22 cellular contexts compared by ENCODE assay signal in the genomic region with DNA sequence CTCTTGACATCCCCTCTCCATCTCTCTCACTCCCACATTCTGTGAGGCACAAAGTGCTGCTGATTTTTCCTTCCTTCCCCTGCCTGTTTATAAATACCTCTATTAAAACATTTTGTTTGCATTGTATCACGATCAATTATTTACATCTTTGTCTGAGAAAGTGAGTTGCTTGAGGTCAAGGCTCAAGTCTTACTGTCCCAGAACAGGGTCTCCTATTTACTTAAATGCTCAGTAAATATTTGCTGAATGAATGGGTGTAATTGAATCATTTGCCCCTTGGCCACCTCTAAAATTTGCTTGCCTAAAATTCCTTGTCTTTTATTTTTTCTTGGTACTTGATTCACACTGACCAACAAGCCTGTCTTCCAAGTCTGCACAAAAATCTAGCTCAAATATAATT.
DNase-seq lines count a peak whose midpoint lies in the region; ATAC-seq, FAIRE-seq and TF ChIP-seq lines count a peak whose summit lies in the region.
"Had no signal": no experiment of that assay in that cellular context is flagged by ENCODE, and none has a peak within 500 bp of the region (broad histone marks: within the 10 kb centered on the region; RNA-seq: fewer than 3 reads in every experiment).

No MANE protein-coding gene starts in this region.

- H2BK12ac ChIP-seq in H9 (ENCODE audit: insufficient read length, low read depth, low read length), result no peak overlapping the region

- POLR2A ChIA-PET in A549 (lab: Yijun Ruan, JAX), result no interaction called here
- POLR2A ChIA-PET in PC-3 (lab: Charles Lee; ENCODE audit: unreplicated experiment), result no interaction called here
- POLR2A ChIA-PET in CD4-positive, alpha-beta memory T cell (lab: Charles Lee; ENCODE audit: partially characterized antibody), result no interaction called here

- WGBS in A549 (ENCODE audit: missing lambda C conversion rate), result 0% methylated on average over 1 of the region's 1 CpG
- no CpG with 5 or more reads among the region's 1 CpG for WGBS in H9 (ENCODE audit: extremely low coverage, insufficient read length, low lambda C conversion rate)
- 63% methylated on average over 1 of the region's 1 CpG for WGBS in esophagus muscularis mucosa

- no peaks in the 10 kb centered on the region for H3K79me1 ChIP-seq in H9 (ENCODE audit: insufficient read depth, low read depth, low read length, poor library complexity, severe bottlenecking)

- no peak overlapping the region for H3K27ac ChIP-seq in A549
- no peak overlapping the region for H3K27ac ChIP-seq in H9 (ENCODE audit: insufficient read length, low read depth, low read length)
- peak overlapping the region; percentile 93 for H3K27ac ChIP-seq in PC-3 (ENCODE audit: low read length)
- H3K27ac ChIP-seq in esophagus muscularis mucosa (replicated peaks in 1 of 4), result no peak overlapping the region
- H3K27ac ChIP-seq in CD4-positive, alpha-beta memory T cell (ENCODE audit: low read depth, low read length), result no peak overlapping the region
- H3K27ac ChIP-seq: BLaER1 treated with 17β-estradiol and CSF1 and Interleukin-3, amounts not matched to agents 10 nM and 100 nM; HL-60 had no signal

- no peaks in the 10 kb centered on the region for H3K9me3 Mint-ChIP-seq in H9
- H3K9me3 Mint-ChIP-seq in CD4-positive, alpha-beta memory T cell, result peaks cover 0 to 9% (median under 1%) of the 10 kb centered on the region in 8 donors

- H3K4me3 Mint-ChIP-seq in H9, result no peak overlapping the region
- H3K4me3 Mint-ChIP-seq in CD4-positive, alpha-beta memory T cell, result no peak overlapping the region
- H3K4me3 Mint-ChIP-seq: B cell; CD8-positive, alpha-beta memory T cell had no signal

- no peaks in the 10 kb centered on the region for H3K9me2 ChIP-seq in PC-3 (replicated peaks; ENCODE audit: low read length)

- H3K4me2 ChIP-seq in A549 (peak overlapping the region; percentile 39), H9 (ENCODE audit: insufficient read depth, insufficient read length, low read length) (no peak overlapping the region), PC-3 (ENCODE audit: low read length) (peak overlapping the region; percentile 70)
- H3K4me2 ChIP-seq: BLaER1 treated with 17β-estradiol and CSF1 and Interleukin-3, amounts not matched to agents 10 nM and 100 nM had no signal

- TF ChIP-seq EP300 in A549 (IDR thresholded peaks at IDR 0.05) (no peak), esophagus muscularis mucosa (IDR thresholded peaks at IDR 0.05) (no peak)

- peaks cover 15% of the 10 kb centered on the region; the same call in 2 of the 3 replicates for H3K4me1 ChIP-seq in A549
- H3K4me1 ChIP-seq in H9 (ENCODE audit: insufficient read depth, low read length), result peaks cover 2% of the 10 kb centered on the region; the same call in 1 of the 2 replicates
- peaks cover 55% of the 10 kb centered on the region for H3K4me1 ChIP-seq in PC-3 (ENCODE audit: insufficient read depth, low read length)
- H3K4me1 ChIP-seq in esophagus muscularis mucosa, result peaks cover 4 to 31% (median 15%) of the 10 kb centered on the region in 4 donors
- H3K4me1 ChIP-seq in CD4-positive, alpha-beta memory T cell (ENCODE audit: insufficient read depth, low read length), result no peaks in the 10 kb centered on the region
- H3K4me1 ChIP-seq: BLaER1 treated with 17β-estradiol and CSF1 and Interleukin-3, amounts not matched to agents 10 nM and 100 nM had no signal

- no peak overlapping the region for H4K91ac ChIP-seq in H9 (ENCODE audit: insufficient read length, low read depth, low read length)

- no peak overlapping the region for H3K18ac ChIP-seq in H9 (ENCODE audit: insufficient read length, low read depth, low read length)

- H3K14ac ChIP-seq in H9 (ENCODE audit: insufficient read depth, low read length), result no peak overlapping the region

- no peak for TF ChIP-seq RAD21 in A549 (conservative IDR thresholded peaks at IDR 0.05 in 1 of 2, IDR thresholded peaks at IDR 0.05 in 1 of 2)

- no peak overlapping the region for H3T11ph ChIP-seq in H9 (ENCODE audit: low read length)

- H3F3A ChIP-seq in PC-3 (ENCODE audit: low read length, unreplicated experiment), result no peaks in the 10 kb centered on the region

- peak overlapping the region; percentile 13 to 86 (median 59); a peak in 4 of 7 replicates for H3K27ac Mint-ChIP-seq in H9
- no peak overlapping the region for H3K27ac Mint-ChIP-seq in CD4-positive, alpha-beta memory T cell
- H3K27ac Mint-ChIP-seq: B cell; CD8-positive, alpha-beta memory T cell had no signal

- H2BK120ac ChIP-seq in H9 (ENCODE audit: low read depth, low read length, poor library complexity, severe bottlenecking), result no peak overlapping the region

- no peak overlapping the region for H2AK5ac ChIP-seq in H9 (ENCODE audit: insufficient read length, low read length)

- H3K9ac ChIP-seq in H9 (ENCODE audit: extremely low read depth, insufficient read length, low read length), result no peak overlapping the region
- H3K9ac ChIP-seq in PC-3 (ENCODE audit: low read length), result peak overlapping the region; percentile 55
- H3K9ac ChIP-seq: BLaER1 treated with 17β-estradiol and CSF1 and Interleukin-3, amounts not matched to agents 10 nM and 100 nM had no signal

- no peak overlapping the region for H2BK5ac ChIP-seq in H9 (ENCODE audit: insufficient read length, low read length)

- no peak overlapping the region for H2BK15ac ChIP-seq in H9 (ENCODE audit: low read depth, low read length)

- peak in 1 of 2 experiments; percentile 8 for DNase-seq in A549 (ENCODE audit: low read depth in 1 of 2, low spot score in 1 of 2)
- DNase-seq in H9, result no peak
- DNase-seq in PC-3, result peak; percentile 82
- DNase-seq in esophagus muscularis mucosa (ENCODE audit: extremely low spot score), result peak; percentile 34
- DNase-seq in NCI-H2196 (lab: John Stamatoyannopoulos, UW; ENCODE audit: unreplicated experiment), result no peak
- DNase-seq in NCI-H2029 treated with DMSO at 0.1 percent for 48 hours (lab: John Stamatoyannopoulos, UW), result no peak
- DNase-seq in CD4-positive, alpha-beta memory T cell, result no peak
- DNase-seq: 8988T; CD8-positive, alpha-beta memory T cell; COR-L47; GOT3; H7; IMR-90 had no signal

- H3K4me3 ChIP-seq in A549 (no peak overlapping the region), PC-3 (ENCODE audit: low read length) (no peak overlapping the region), esophagus muscularis mucosa (no peak overlapping the region)
- no peak overlapping the region for H3K4me3 ChIP-seq in CD4-positive, alpha-beta memory T cell (ENCODE audit: low read length in 2 of 2)
- H3K4me3 ChIP-seq: BLaER1 treated with 17β-estradiol and CSF1 and Interleukin-3, amounts not matched to agents 10 nM and 100 nM; K562 had no signal

- ATAC-seq in A549, result no peak
- ATAC-seq in PC-3, result peak; percentile 79
- no peak for ATAC-seq in GM21360 (IDR thresholded peaks at IDR 0.05; ENCODE audit: unreplicated experiment)
- ATAC-seq: K562 had no signal

- H3K23ac ChIP-seq in H9 (ENCODE audit: insufficient read length, low read depth, low read length), result no peak overlapping the region

- H3K36me3 Mint-ChIP-seq in H9 (ENCODE audit: insufficient read depth in 1 of 3, low read depth in 3 of 3), result peaks cover 26 to 46% (median 45%) of the 10 kb centered on the region in 3 experiments; a peak in 6 of 7 replicates
- no peaks in the 10 kb centered on the region for H3K36me3 Mint-ChIP-seq in CD4-positive, alpha-beta memory T cell
- H3K36me3 Mint-ChIP-seq: CD8-positive, alpha-beta memory T cell had no signal

- H2BK20ac ChIP-seq in H9 (ENCODE audit: low read depth, low read length, poor library complexity, severe bottlenecking), result no peak overlapping the region

- intact Hi-C loops in PC-3 (cut with micrococcal nuclease), result loop anchor here (1.0 kb wide), 1 partner anchor 11 kb away; no protein-coding TSS in a partner anchor
- intact Hi-C loops in esophagus muscularis mucosa (cut with DNase I), result no loop called here
- intact Hi-C loops in CD4-positive, alpha-beta memory T cell (cut with micrococcal nuclease), result no loop called here

- H3K27me3 Mint-ChIP-seq in H9 (ENCODE audit: low read depth), result no peaks in the 10 kb centered on the region
- H3K27me3 Mint-ChIP-seq in CD4-positive, alpha-beta memory T cell, result no peaks in the 10 kb centered on the region

- H2AFZ ChIP-seq in H9 (ENCODE audit: low read length), result no peak overlapping the region
- H2AFZ ChIP-seq in PC-3 (ENCODE audit: low read length), result no peak overlapping the region

- H4K20me1 ChIP-seq in H9 (ENCODE audit: control insufficient read depth, insufficient read depth, insufficient read length), result no peaks in the 10 kb centered on the region
- no peaks in the 10 kb centered on the region for H4K20me1 ChIP-seq in PC-3 (ENCODE audit: low read length)
- H4K20me1 ChIP-seq: BLaER1 treated with 17β-estradiol and CSF1 and Interleukin-3, amounts not matched to agents 10 nM and 100 nM had no signal

- H3K9me3 ChIP-seq in A549, result no peaks in the 10 kb centered on the region
- H3K9me3 ChIP-seq in H9 (ENCODE audit: control insufficient read depth, low read depth, low read length), result no peaks in the 10 kb centered on the region
- no peaks in the 10 kb centered on the region for H3K9me3 ChIP-seq in PC-3 (ENCODE audit: low read length)
- no peaks in the 10 kb centered on the region for H3K9me3 ChIP-seq in esophagus muscularis mucosa
- H3K9me3 ChIP-seq in CD4-positive, alpha-beta memory T cell (ENCODE audit: control insufficient read depth in 1 of 2, low read length in 2 of 2), result no peaks in the 10 kb centered on the region
- H3K9me3 ChIP-seq: BLaER1 treated with 17β-estradiol and CSF1 and Interleukin-3, amounts not matched to agents 10 nM and 100 nM had no signal

- no TSS peak for BruUV-seq in PC-3 (replicated peaks; lab: Mats Ljungman, UMichigan)

- no peak overlapping the region for H4K5ac ChIP-seq in H9 (ENCODE audit: insufficient read length, low read depth, low read length)

- peaks cover 48 to 69% of the 10 kb centered on the region in 2 experiments for H3K4me1 Mint-ChIP-seq in H9
- H3K4me1 Mint-ChIP-seq in CD4-positive, alpha-beta memory T cell, result no peaks in the 10 kb centered on the region
- H3K4me1 Mint-ChIP-seq: B cell had no signal

- no peak overlapping the region for H3K4ac ChIP-seq in H9 (ENCODE audit: low read depth, low read length)

- FAIRE-seq in A549 (lab: Jason Lieb, UNC), result no peak
- FAIRE-seq: D721Med, G401.6, GM12892, GM18507, K562 had no signal

- H3K79me2 ChIP-seq in H9 (ENCODE audit: insufficient read depth, low read length), result no peaks in the 10 kb centered on the region
- peaks cover 19% of the 10 kb centered on the region; the same call in 1 of the 2 replicates for H3K79me2 ChIP-seq in PC-3 (ENCODE audit: low read length)

- H3K56ac ChIP-seq in H9 (ENCODE audit: insufficient read length, low read depth, low read length), result no peak overlapping the region

- no peaks in the 10 kb centered on the region for H3K23me2 ChIP-seq in H9 (ENCODE audit: insufficient read length, low read depth, low read length, poor library complexity, severe bottlenecking)

- H3K36me3 ChIP-seq in PC-3 (ENCODE audit: low read depth, low read length), result peaks cover 19% of the 10 kb centered on the region
- no peaks in the 10 kb centered on the region for H3K36me3 ChIP-seq in esophagus muscularis mucosa
- no peaks in the 10 kb centered on the region for H3K36me3 ChIP-seq in CD4-positive, alpha-beta memory T cell (ENCODE audit: insufficient read depth, low read length)
- H3K36me3 ChIP-seq: BLaER1 treated with 17β-estradiol and CSF1 and Interleukin-3, amounts not matched to agents 10 nM and 100 nM had no signal

- TF ChIP-seq POLR2A in A549 (IDR thresholded peaks at IDR 0.05; ENCODE audit: low read length) (no peak), esophagus muscularis mucosa (IDR thresholded peaks at IDR 0.05; ENCODE audit: low read depth) (no peak)

- H3K27me3 ChIP-seq in H9 (ENCODE audit: insufficient read depth, low read length), result no peaks in the 10 kb centered on the region
- no peaks in the 10 kb centered on the region for H3K27me3 ChIP-seq in PC-3 (ENCODE audit: low read length)
- H3K27me3 ChIP-seq in esophagus muscularis mucosa, result no peaks in the 10 kb centered on the region
- H3K27me3 ChIP-seq in CD4-positive, alpha-beta memory T cell (ENCODE audit: insufficient read depth, low read length), result no peaks in the 10 kb centered on the region
- H3K27me3 ChIP-seq: BLaER1 treated with 17β-estradiol and CSF1 and Interleukin-3, amounts not matched to agents 10 nM and 100 nM had no signal

- TF ChIP-seq CTCF in A549 (IDR thresholded peaks at IDR 0.05) (no peak), H9 (conservative IDR thresholded peaks at IDR 0.05) (no peak), PC-3 (conservative IDR thresholded peaks at IDR 0.05; ENCODE audit: low read depth, low read length) (no peak), esophagus muscularis mucosa (IDR thresholded peaks at IDR 0.05) (no peak)

- H4K8ac ChIP-seq in H9 (replicated peaks; ENCODE audit: insufficient read length, low read depth, low read length), result no peak overlapping the region

- CTCF ChIA-PET in A549 (lab: Yijun Ruan, JAX) (no interaction called here), PC-3 (lab: Charles Lee) (no interaction called here)
- CTCF ChIA-PET in CD4-positive, alpha-beta memory T cell (lab: Charles Lee; ENCODE audit: partially characterized antibody), result no interaction called here

Comparison
In these comparisons a context has a peak if more than half of its experiments do, and no peak if none do; other contexts are left out.
1. DNase-seq: peak in PC-3 (single experiment) and esophagus muscularis mucosa (single experiment); none in H9 (single experiment), NCI-H2196 (single experiment), NCI-H2029 treated with DMSO at 0.1 percent for 48 hours (single experiment) and CD4-positive, alpha-beta memory T cell (0 of 5).
2. H3K27ac Mint-ChIP-seq: peak in H9 (3 of 3); none in CD4-positive, alpha-beta memory T cell (0 of 7).